8 cellular contexts compared by ENCODE assay signal in the genomic region with DNA sequence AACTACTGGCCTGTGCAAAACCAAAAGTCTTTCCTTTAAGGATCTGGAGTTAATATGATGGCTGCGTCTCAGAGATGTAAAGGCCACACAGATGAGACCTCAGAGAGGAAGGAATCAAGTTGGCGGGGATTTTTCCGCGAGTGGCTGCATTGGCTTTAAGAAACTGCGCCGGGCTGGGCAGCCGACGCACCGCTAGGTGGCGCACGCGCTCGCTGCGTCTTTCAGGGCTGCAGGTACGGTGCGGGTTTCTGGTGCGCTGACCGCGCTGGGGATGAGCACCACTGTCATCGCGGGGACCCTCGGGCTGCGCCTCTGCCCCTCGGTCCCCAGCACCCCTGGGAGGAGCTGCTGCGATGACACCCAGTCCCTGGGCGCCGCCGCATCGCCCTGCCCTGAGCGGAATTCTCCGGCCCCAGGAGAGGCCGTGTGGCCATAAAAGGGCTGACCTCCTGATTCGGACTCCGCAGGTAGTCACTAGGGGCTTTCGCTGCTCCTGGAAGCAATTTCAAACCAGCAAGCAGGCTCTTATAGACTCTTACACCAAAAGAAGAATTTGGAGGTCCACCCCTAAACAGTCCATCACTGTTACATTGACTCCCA.
DNase-seq lines count a peak whose midpoint lies in the region; ATAC-seq, FAIRE-seq and TF ChIP-seq lines count a peak whose summit lies in the region.

No MANE protein-coding gene starts in this region.

- no peak overlapping the region for H2AFZ ChIP-seq in Karpas-422 (ENCODE audit: low read length)
- no peak overlapping the region for H2AFZ ChIP-seq in GM12878 (ENCODE audit: control insufficient read depth, low read depth, low read length)

- ATAC-seq in GM12878: peak; percentile 95
- no peak for ATAC-seq in GM18511 (IDR thresholded peaks at IDR 0.05; ENCODE audit: unreplicated experiment)

- H3K79me2 ChIP-seq in Karpas-422 (ENCODE audit: low read length) (no peaks in the 10 kb centered on the region), GM12878 (ENCODE audit: control insufficient read depth, insufficient read depth, low read length) (no peaks in the 10 kb centered on the region)

- SMC1A ChIA-PET in GM12878 (lab: Charles Lee; ENCODE audit: uncharacterized antibody, unreplicated experiment): interaction anchor here (1.1 to 1.2 kb wide), 2 partner anchors 12 kb away, joined by 3 to 4 read pairs; no protein-coding TSS in a partner anchor

- no TSS peak for BruUV-seq in GM12878 (replicated peaks; lab: Mats Ljungman, UMichigan)

- TF ChIP-seq POLR2A in GM12878 (IDR thresholded peaks at IDR 0.05; ENCODE audit: low read depth, low read length): no peak

- H3K9me3 ChIP-seq in Karpas-422 (ENCODE audit: low read length) (no peaks in the 10 kb centered on the region), GM12878 (replicated peaks; ENCODE audit: control insufficient read depth, insufficient read depth, low read length) (no peaks in the 10 kb centered on the region; the same call in 2 of the 3 replicates), iPS-18c (ENCODE audit: control insufficient read depth, insufficient read depth, low read length) (no peaks in the 10 kb centered on the region)

- TF ChIP-seq CTCF in GM12878 (IDR thresholded peaks at IDR 0.05 in 2 of 3, conservative IDR thresholded peaks at IDR 0.05 in 1 of 3; ENCODE audit: control insufficient read depth in 2 of 3, extremely low read depth in 1 of 3, insufficient read depth in 1 of 3, low read depth in 3 of 3, low read length in 3 of 3): peak; percentile 82 to 90 (median 83)

- H3K4me3 ChIP-seq in Karpas-422 (ENCODE audit: low read length) (no peak overlapping the region), GM12878 (no peak overlapping the region), iPS-18c (ENCODE audit: insufficient read depth, low read depth, low read length) (peak overlapping the region; percentile 34; the same call in 1 of the 2 replicates)

- H3K9ac ChIP-seq in Karpas-422 (ENCODE audit: low read length) (no peak overlapping the region), GM12878 (ENCODE audit: control insufficient read depth, insufficient read depth, low read length) (no peak overlapping the region)

- in situ Hi-C loops in GM12878 (cut with MboI): no loop called here

- no peaks in the 10 kb centered on the region for H3K27me3 ChIP-seq in Karpas-422 (ENCODE audit: low read length)
- no peaks in the 10 kb centered on the region for H3K27me3 ChIP-seq in GM12878 (replicated peaks in 1 of 2; ENCODE audit: control insufficient read depth in 2 of 2, insufficient read depth in 2 of 2, low read length in 1 of 2)

- H3K4me2 ChIP-seq in Karpas-422 (ENCODE audit: low read depth, low read length, poor library complexity, severe bottlenecking): no peak overlapping the region
- H3K4me2 ChIP-seq in GM12878 (ENCODE audit: control insufficient read depth, insufficient read depth): no peak overlapping the region

- POLR2A ChIA-PET in GM12878 (lab: Charles Lee): no interaction called here

- WGBS in GM12878 (ENCODE audit: insufficient coverage, insufficient replicate concordance, low lambda C conversion rate, missing lambda C conversion rate): 26% methylated on average over 30 of the region's 35 CpGs

- intact Hi-C loops in GM12878 (cut with micrococcal nuclease; ENCODE audit: unreplicated experiment): loop anchor here (10.0 kb wide), 1 partner anchor 449 kb away; no protein-coding TSS in a partner anchor

- peak; percentile 69 for DNase-seq in Daoy (ENCODE audit: low read depth)
- peak; percentile 75 for DNase-seq in Karpas-422
- peak; percentile 39 for DNase-seq in T-helper 9 cell
- DNase-seq in GM12878 (ENCODE audit: low read depth, low spot score): no peak
- peak; percentile 61 for DNase-seq in stimulated activated CD4-positive, alpha-beta T cell treated with anti-CD3 and anti-CD28 coated beads, Interleukin-12 subunit alpha, Interleukin-12 subunit beta, amount 100 ng/mL, for 4 hours
- no peak for DNase-seq in GF-D8 (lab: John Stamatoyannopoulos, UW)

- H3K36me3 ChIP-seq in Karpas-422 (ENCODE audit: insufficient read depth, low read length) (no peaks in the 10 kb centered on the region), GM12878 (ENCODE audit: control insufficient read depth in 2 of 2, insufficient read depth in 2 of 2, low read length in 1 of 2) (no peaks in the 10 kb centered on the region)

- no peak for TF ChIP-seq EP300 in GM12878 (IDR thresholded peaks at IDR 0.05; ENCODE audit: borderline replicate concordance in 1 of 2, control insufficient read depth in 1 of 2, low read depth in 2 of 2, low read length in 2 of 2)

- peak; percentile 42; the same call in 1 of the 2 replicates for TF ChIP-seq RAD21 in GM12878 (IDR thresholded peaks at IDR 0.05; ENCODE audit: insufficient read depth, low read depth, low read length)

- FAIRE-seq in GM12878 (lab: Jason Lieb, UNC): no peak

- RAD21 ChIA-PET in GM12878 (lab: Charles Lee; ENCODE audit: unreplicated experiment): interaction anchor here (0.9 to 1.7 kb wide), 5 partner anchors 14 to 452 kb away, joined by 3 to 8 read pairs (median 4); no protein-coding TSS in a partner anchor

- H3K4me1 ChIP-seq in Karpas-422 (ENCODE audit: low read length) (no peaks in the 10 kb centered on the region), GM12878 (ENCODE audit: control insufficient read depth, insufficient read depth, low read length) (no peaks in the 10 kb centered on the region; the same call in 1 of the 2 replicates)

- CTCF ChIA-PET in GM12878 (lab: Yijun Ruan, JAX): interaction anchor here (0.6 to 1.9 kb wide), 19 partner anchors 12 to 1463 kb away, joined by 3 to 12 read pairs (median 4); no protein-coding TSS in a partner anchor

- no peak overlapping the region for H3K27ac ChIP-seq in Karpas-422 (ENCODE audit: low read length)
- no peak overlapping the region for H3K27ac ChIP-seq in GM12878 (ENCODE audit: control insufficient read depth, insufficient read depth)

- no peaks in the 10 kb centered on the region for H3K9me2 ChIP-seq in Karpas-422 (replicated peaks; ENCODE audit: insufficient read depth, low read length)

- H4K20me1 ChIP-seq in Karpas-422 (ENCODE audit: insufficient read depth, low read depth, low read length) (no peaks in the 10 kb centered on the region), GM12878 (ENCODE audit: control insufficient read depth, insufficient read depth) (no peaks in the 10 kb centered on the region)

TF ChIP-seq in GM12878, 131 proteins besides CTCF, POLR2A, EP300 and RAD21:
- TF ChIP-seq NR2F1 (conservative IDR thresholded peaks at IDR 0.05) (no peak), IKZF2 (IDR thresholded peaks at IDR 0.05) (no peak), CHD4 (IDR thresholded peaks at IDR 0.05) (no peak), SMC3 (IDR thresholded peaks at IDR 0.05; ENCODE audit: borderline replicate concordance, low read length) (peak; percentile 58)
- TF ChIP-seq, protein P1, sequence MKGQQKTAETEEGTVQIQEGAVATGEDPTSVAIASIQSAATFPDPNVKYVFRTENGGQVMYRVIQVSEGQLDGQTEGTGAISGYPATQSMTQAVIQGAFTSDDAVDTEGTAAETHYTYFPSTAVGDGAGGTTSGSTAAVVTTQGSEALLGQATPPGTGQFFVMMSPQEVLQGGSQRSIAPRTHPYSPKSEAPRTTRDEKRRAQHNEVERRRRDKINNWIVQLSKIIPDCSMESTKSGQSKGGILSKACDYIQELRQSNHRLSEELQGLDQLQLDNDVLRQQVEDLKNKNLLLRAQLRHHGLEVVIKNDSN (IDR thresholded peaks at IDR 0.05; ENCODE audit: borderline replicate concordance, extremely low read length, insufficient read depth, low read depth, low read length): no peak
- TF ChIP-seq, protein P2, sequence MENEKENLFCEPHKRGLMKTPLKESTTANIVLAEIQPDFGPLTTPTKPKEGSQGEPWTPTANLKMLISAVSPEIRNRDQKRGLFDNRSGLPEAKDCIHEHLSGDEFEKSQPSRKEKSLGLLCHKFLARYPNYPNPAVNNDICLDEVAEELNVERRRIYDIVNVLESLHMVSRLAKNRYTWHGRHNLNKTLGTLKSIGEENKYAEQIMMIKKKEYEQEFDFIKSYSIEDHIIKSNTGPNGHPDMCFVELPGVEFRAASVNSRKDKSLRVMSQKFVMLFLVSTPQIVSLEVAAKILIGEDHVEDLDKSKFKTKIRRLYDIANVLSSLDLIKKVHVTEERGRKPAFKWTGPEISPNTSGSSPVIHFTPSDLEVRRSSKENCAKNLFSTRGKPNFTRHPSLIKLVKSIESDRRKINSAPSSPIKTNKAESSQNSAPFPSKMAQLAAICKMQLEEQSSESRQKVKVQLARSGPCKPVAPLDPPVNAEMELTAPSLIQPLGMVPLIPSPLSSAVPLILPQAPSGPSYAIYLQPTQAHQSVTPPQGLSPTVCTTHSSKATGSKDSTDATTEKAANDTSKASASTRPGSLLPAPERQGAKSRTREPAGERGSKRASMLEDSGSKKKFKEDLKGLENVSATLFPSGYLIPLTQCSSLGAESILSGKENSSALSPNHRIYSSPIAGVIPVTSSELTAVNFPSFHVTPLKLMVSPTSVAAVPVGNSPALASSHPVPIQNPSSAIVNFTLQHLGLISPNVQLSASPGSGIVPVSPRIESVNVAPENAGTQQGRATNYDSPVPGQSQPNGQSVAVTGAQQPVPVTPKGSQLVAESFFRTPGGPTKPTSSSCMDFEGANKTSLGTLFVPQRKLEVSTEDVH (IDR thresholded peaks at IDR 0.05; ENCODE audit: low read depth, partially characterized antibody): no peak
TF ChIP-seq in GM12878: peak in this region for 1.

Comparison
In these comparisons a context has a peak if more than half of its experiments do, and no peak if none do; other contexts are left out.
1. DNase-seq: peak in Daoy (single experiment), Karpas-422 (single experiment), T-helper 9 cell (single experiment) and stimulated activated CD4-positive, alpha-beta T cell treated with anti-CD3 and anti-CD28 coated beads, Interleukin-12 subunit alpha, Interleukin-12 subunit beta, amount 100 ng/mL, for 4 hours (single experiment); none in GM12878 (single experiment) and GF-D8 (single experiment).